In the genomic region with DNA sequence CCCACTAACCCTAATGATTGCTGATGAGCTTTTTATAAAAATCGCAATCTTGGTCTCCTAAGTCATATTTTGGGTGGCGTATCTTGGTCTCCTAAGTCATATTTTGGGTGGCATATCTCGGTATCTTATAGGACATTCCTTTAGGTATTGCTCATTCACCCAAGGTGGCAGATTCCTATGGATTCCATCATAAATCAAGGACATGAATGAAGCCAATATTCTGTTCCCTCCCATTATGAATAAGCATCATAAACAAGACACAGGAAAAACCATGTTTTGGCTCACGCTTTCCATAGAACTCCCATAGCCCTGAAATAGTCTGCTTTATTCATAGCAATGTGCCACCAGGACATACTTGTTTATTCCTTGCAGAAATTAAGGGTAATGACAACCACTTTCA, we compare ENCODE assay signal across 28 cellular contexts.
"Had no signal": no experiment of that assay in that cellular context is flagged by ENCODE, and none has a peak within 500 bp of the region (broad histone marks: within the 10 kb centered on the region; RNA-seq: fewer than 3 reads in every experiment).

No MANE protein-coding gene starts in this region.

- DNase-seq: activated B cell treated with CpG ODN at 0.5 μM for 24 hours; activated CD4-positive, alpha-beta memory T cell treated with anti-CD3 and anti-CD28 coated beads for 36 hours; activated CD4-positive, alpha-beta T cell treated with anti-CD3 and anti-CD28 coated beads for 4 hours; activated CD4-positive, alpha-beta T cell treated with anti-CD3 and anti-CD28 coated beads, Interleukin-2, amount 50 U/mL, for 1 hour; activated CD4-positive, CD25-positive, alpha-beta regulatory T cell treated with anti-CD3 and anti-CD28 coated beads, Interleukin-2, amount 50 U/mL, for 72 hours; activated CD8-positive, alpha-beta memory T cell treated with anti-CD3 and anti-CD28 coated beads, Interleukin-2, amount 50 U/mL, for 4 hours; activated gamma-delta T cell treated with Interleukin-2 at 50 U/mL for 16 hours; activated naive CD4-positive, alpha-beta T cell treated with anti-CD3 and anti-CD28 coated beads for 36 hours; activated T-cell treated with anti-CD3 and anti-CD28 coated beads for 4 hours; activated T-cell treated with anti-CD3 and anti-CD28 coated beads, Interleukin-2, amount 50 U/mL, for 4 hours; adrenal gland; body of pancreas; MM.1S; MV-4-11; NCI-H1092; NCI-H1436 treated with DMSO at 0.1 percent for 48 hours; NCI-H1694 treated with DMSO at 0.1 percent for 48 hours; NCI-H2029; NCI-H345; NCI-H524 treated with DMSO at 0.1 percent for 48 hours; NK-92 treated with Interleukin-12 subunit alpha and Interleukin-12 subunit beta, amount 100 ng/mL, for 24 hours; PC-9; SIG-M5 had no signal

- H3K4me3 Mint-ChIP-seq: activated B cell treated with CpG ODN at 0.5 μM for 24 hours; activated CD4-positive, alpha-beta memory T cell treated with anti-CD3 and anti-CD28 coated beads for 36 hours; activated naive CD4-positive, alpha-beta T cell treated with anti-CD3 and anti-CD28 coated beads for 36 hours; activated T-cell treated with anti-CD3 and anti-CD28 coated beads, Interleukin-2, amount 50 U/mL, for 4 hours; activated T-helper 1 cell treated with anti-CD3 and anti-CD28 coated beads, Interleukin-12 subunit alpha, Interleukin-12 subunit beta, Interleukin-2, Interleukin-4 antibody, amounts not matched to agents 30 ng/mL and 10 ng/mL and 1 ng/mL, durations not matched to agents 14 hours and 24 hours and 36 hours; T-helper 1 cell treated with Interleukin-12 subunit alpha and Interleukin-12 subunit beta and Interleukin-4 antibody, amounts not matched to agents 30 μg/mL and 1 μg/mL, for 36 hours; T-helper 2 cell treated with Interferon-gamma antibody and Interleukin-4, amounts not matched to agents 5 μg/mL and 100 μg/mL, for 36 hours had no signal

- H3K36me3 Mint-ChIP-seq: activated naive CD4-positive, alpha-beta T cell treated with anti-CD3 and anti-CD28 coated beads, Interleukin-2, amount 50 U/mL, for 72 hours had no signal

- H3K9me3 Mint-ChIP-seq: activated B cell treated with CpG ODN at 0.5 μM for 24 hours; activated naive CD4-positive, alpha-beta T cell treated with anti-CD3 and anti-CD28 coated beads for 36 hours; activated naive CD4-positive, alpha-beta T cell treated with anti-CD3 and anti-CD28 coated beads, Interleukin-2, amount 50 U/mL, for 72 hours; activated T-cell treated with anti-CD3 and anti-CD28 coated beads, Interleukin-2, amount 50 U/mL, for 4 hours; activated T-helper 1 cell treated with anti-CD3 and anti-CD28 coated beads, Interleukin-12 subunit alpha, Interleukin-12 subunit beta, Interleukin-2, Interleukin-4 antibody, amounts not matched to agents 30 ng/mL and 10 ng/mL and 1 ng/mL, durations not matched to agents 14 hours and 24 hours and 36 hours; T-helper 1 cell treated with Interleukin-12 subunit alpha and Interleukin-12 subunit beta and Interleukin-4 antibody, amounts not matched to agents 30 μg/mL and 1 μg/mL, for 36 hours; T-helper 2 cell treated with Interferon-gamma antibody and Interleukin-4, amounts not matched to agents 5 μg/mL and 100 μg/mL, for 36 hours had no signal

- H3K27me3 Mint-ChIP-seq: activated B cell treated with CpG ODN at 0.5 μM for 24 hours; activated CD4-positive, alpha-beta memory T cell treated with anti-CD3 and anti-CD28 coated beads for 36 hours had no signal

- H3K27ac Mint-ChIP-seq: activated B cell treated with CpG ODN at 0.5 μM for 24 hours; activated CD4-positive, alpha-beta memory T cell treated with anti-CD3 and anti-CD28 coated beads for 36 hours; activated naive CD4-positive, alpha-beta T cell treated with anti-CD3 and anti-CD28 coated beads for 36 hours; activated naive CD4-positive, alpha-beta T cell treated with anti-CD3 and anti-CD28 coated beads, Interleukin-2, amount 50 U/mL, for 72 hours; activated T-helper 1 cell treated with anti-CD3 and anti-CD28 coated beads, Interleukin-12 subunit alpha, Interleukin-12 subunit beta, Interleukin-2, Interleukin-4 antibody, amounts not matched to agents 30 ng/mL and 10 ng/mL and 1 ng/mL, durations not matched to agents 14 hours and 24 hours and 36 hours; T-helper 1 cell treated with Interleukin-12 subunit alpha and Interleukin-12 subunit beta and Interleukin-4 antibody, amounts not matched to agents 30 μg/mL and 1 μg/mL, for 36 hours; T-helper 2 cell treated with Interferon-gamma antibody and Interleukin-4, amounts not matched to agents 5 μg/mL and 100 μg/mL, for 36 hours had no signal

- ATAC-seq: activated naive CD4-positive, alpha-beta T cell treated with anti-CD3 and anti-CD28 coated beads, Interleukin-2, amount 50 U/mL, for 72 hours; activated T-cell treated with anti-CD3 and anti-CD28 coated beads, Interleukin-2, amount 50 U/mL, for 4 hours; body of pancreas; Right ventricle myocardium inferior had no signal
